In genomic region chr11:10327254-10327653, GRCh38 we compare ENCODE assay signal across 14 cellular contexts. TPM values are rescaled to one million over a fixed set of nuclear protein-coding genes. Genes with fewer than 3 reads are reported as not detected.
A peak's percentile ranks its signal among the peaks of the same experiment; 100 is the strongest.
DNase-seq lines count a peak whose midpoint lies in the region; ATAC-seq, FAIRE-seq and TF ChIP-seq lines count a peak whose summit lies in the region.
"Had no signal": no experiment of that assay in that cellular context is flagged by ENCODE, and none has a peak within 500 bp of the region (broad histone marks: within the 10 kb centered on the region; RNA-seq: fewer than 3 reads in every experiment).

No MANE protein-coding gene starts in this region.

- no peak overlapping the region for H3K56ac ChIP-seq in H1 (replicated peaks; ENCODE audit: insufficient read length, low read depth, low read length)

- POLR2A ChIA-PET in H1 (lab: Charles Lee; ENCODE audit: partially characterized antibody) = interaction anchor here (1.5 to 2.3 kb wide), 2 partner anchors 20 to 23 kb away, joined by 5 to 6 read pairs; partner anchors contain the start of gene ADM

- no peak overlapping the region for H2BK120ac ChIP-seq in H1 (replicated peaks; ENCODE audit: low read depth, low read length)

- H2AFZ ChIP-seq in H1 (ENCODE audit: low read length) = no peak overlapping the region

- no peak for TF ChIP-seq CTCF in H1 (IDR thresholded peaks at IDR 0.05; ENCODE audit: control extremely low read depth in 1 of 3, insufficient read depth in 1 of 3, low read depth in 1 of 3, low read length in 3 of 3)
- no peak for TF ChIP-seq CTCF in right lobe of liver (IDR thresholded peaks at IDR 0.05)

- DNase-seq in Right ventricle myocardium inferior (ENCODE audit: missing footprints) = no peak
- no peak for DNase-seq in cardiac septum (ENCODE audit: low spot score)
- no peak for DNase-seq in H1 (ENCODE audit: low read depth in 1 of 2, low spot score in 2 of 2)
- no peak for DNase-seq in right lobe of liver
- no peak for DNase-seq in MV-4-11 (lab: John Stamatoyannopoulos, UW)
- DNase-seq in NCI-H748 (lab: John Stamatoyannopoulos, UW; ENCODE audit: unreplicated experiment) = no peak
- DNase-seq in COR-L47 (lab: John Stamatoyannopoulos, UW) = no peak
- DNase-seq in NCI-H510A (lab: John Stamatoyannopoulos, UW) = no peak
- DNase-seq: activated CD4-positive, CD25-positive, alpha-beta regulatory T cell treated with anti-CD3 and anti-CD28 coated beads, Interleukin-2, amount 50 U/mL, for 72 hours; cortex of kidney; hippocampal formation; SHP77; spleen had no signal

- H3K4me2 ChIP-seq in H1 (ENCODE audit: insufficient read depth in 1 of 2, low read depth in 2 of 2, low read length in 2 of 2) = no peak overlapping the region

- no peaks in the 10 kb centered on the region for H3K9me3 ChIP-seq in H1 (ENCODE audit: insufficient read depth in 2 of 2, low read depth in 1 of 2, low read length in 1 of 2)
- no peaks in the 10 kb centered on the region for H3K9me3 ChIP-seq in right lobe of liver
- H3K9me3 ChIP-seq: spleen had no signal

- CTCF ChIA-PET in H1 (lab: Charles Lee; ENCODE audit: partially characterized antibody) = interaction anchor here (0.9 to 1.9 kb wide), 7 partner anchors 9 to 569 kb away, joined by 3 to 5 read pairs (median 3); no protein-coding TSS in a partner anchor

- no peaks in the 10 kb centered on the region for H3K36me3 ChIP-seq in H1 (ENCODE audit: control insufficient read depth in 2 of 4, insufficient read depth in 4 of 4, low read length in 3 of 4)
- H3K36me3 ChIP-seq in right lobe of liver = no peaks in the 10 kb centered on the region
- H3K36me3 ChIP-seq: spleen had no signal

- H3K4ac ChIP-seq in H1 (replicated peaks; ENCODE audit: insufficient read length, low read depth, low read length) = peak overlapping the region; percentile 34

- no peak overlapping the region for H4K5ac ChIP-seq in H1 (ENCODE audit: insufficient read length, low read depth, low read length)

- FAIRE-seq in H1 (lab: Jason Lieb, UNC) = no peak
- FAIRE-seq: G401.6 had no signal

- no peak for TF ChIP-seq EP300 in H1 (IDR thresholded peaks at IDR 0.05; ENCODE audit: borderline replicate concordance in 1 of 2, low read depth in 2 of 2, low read length in 2 of 2)

- no peak overlapping the region for H2AK5ac ChIP-seq in H1 (ENCODE audit: low read depth, low read length)

- no peak overlapping the region for H4K8ac ChIP-seq in H1 (ENCODE audit: extremely low read depth, insufficient read depth, low read length)

- H2BK20ac ChIP-seq in H1 (ENCODE audit: low read length) = 0 out of 2 replicates have a peak overlapping the region, but pooled peaks have one; percentile 9

- ATAC-seq in Right ventricle myocardium inferior = peak; percentile 71
- ATAC-seq in right lobe of liver = peak; percentile 49 to 69 (median 56)

- no peak overlapping the region for H3K27ac ChIP-seq in H1 (ENCODE audit: low read depth, low read length)
- peak overlapping the region; percentile 65 to 81 (median 78) for H3K27ac ChIP-seq in right lobe of liver

- no peak overlapping the region for H3K14ac ChIP-seq in H1 (ENCODE audit: insufficient read length)

- no peak overlapping the region for H2BK12ac ChIP-seq in H1 (ENCODE audit: low read depth, low read length)

- no peak for TF ChIP-seq POLR2A in H1 (IDR thresholded peaks at IDR 0.05; ENCODE audit: control extremely low read depth in 1 of 2, low read depth in 2 of 2, low read length in 2 of 2)
- no peak for TF ChIP-seq POLR2A in right lobe of liver (IDR thresholded peaks at IDR 0.05)

- no peak overlapping the region for H3K4me3 ChIP-seq in H1 (ENCODE audit: extremely low read depth in 1 of 4, insufficient read depth in 2 of 4, low read depth in 3 of 4, low read length in 4 of 4)
- H3K4me3 ChIP-seq in right lobe of liver = no peak overlapping the region
- H3K4me3 ChIP-seq: spleen had no signal

- H3K9ac ChIP-seq in H1 (replicated peaks in 1 of 4; ENCODE audit: extremely low read depth in 1 of 4, low read depth in 3 of 4, low read length in 3 of 4) = no peak overlapping the region

- H3K79me1 ChIP-seq in H1 (ENCODE audit: low read depth, low read length) = no peaks in the 10 kb centered on the region

- H2BK15ac ChIP-seq in H1 (ENCODE audit: low read length) = no peak overlapping the region

- peaks cover 3 to 15% (median 8%) of the 10 kb centered on the region in 4 experiments; a peak in 5 of 7 replicates for H3K4me1 ChIP-seq in H1 (replicated peaks in 1 of 4; ENCODE audit: control insufficient read depth in 3 of 4, insufficient read depth in 4 of 4, low read length in 3 of 4)
- H3K4me1 ChIP-seq in right lobe of liver = peaks cover 0 to 61% (median 25%) of the 10 kb centered on the region in 4 donors

- H3K27me3 ChIP-seq in H1 (replicated peaks in 1 of 4; ENCODE audit: control insufficient read depth in 3 of 4, extremely low read depth in 1 of 4, insufficient read depth in 3 of 4, low read length in 3 of 4) (no peaks in the 10 kb centered on the region), right lobe of liver (no peaks in the 10 kb centered on the region)
- H3K27me3 ChIP-seq: spleen had no signal

- no peak overlapping the region for H3K18ac ChIP-seq in H1 (ENCODE audit: extremely low read depth, low read length)

- no peak overlapping the region for H3K23ac ChIP-seq in H1 (ENCODE audit: insufficient read length)

- TF ChIP-seq RAD21 in H1 (IDR thresholded peaks at IDR 0.05 in 1 of 2, conservative IDR thresholded peaks at IDR 0.05 in 1 of 2; ENCODE audit: low read depth in 2 of 2, low read length in 2 of 2) = no peak

- no peaks in the 10 kb centered on the region for H4K20me1 ChIP-seq in H1 (replicated peaks in 1 of 2; ENCODE audit: control insufficient read depth in 1 of 2, insufficient read depth in 2 of 2, low read length in 2 of 2)

- intact Hi-C loops in Right ventricle myocardium inferior (cut with DNase I) (no loop called here), cardiac septum (cut with DNase I) (no loop called here), right lobe of liver (cut with DNase I) (loop anchor here in 1 of 2 donors (5.0 kb wide), 1 partner anchor 40 kb away; no protein-coding TSS in a partner anchor)

- no peaks in the 10 kb centered on the region for H3K79me2 ChIP-seq in H1 (ENCODE audit: control insufficient read depth in 1 of 2, insufficient read depth in 2 of 2, low read length in 2 of 2)

- H4K91ac ChIP-seq in H1 (replicated peaks; ENCODE audit: insufficient read length, low read length) = no peak overlapping the region

- no peak overlapping the region for H2BK5ac ChIP-seq in H1 (ENCODE audit: low read depth, low read length)

- no peaks in the 10 kb centered on the region for H3K23me2 ChIP-seq in H1 (ENCODE audit: low read depth, low read length)

TF ChIP-seq in H1, 55 proteins besides CTCF, POLR2A, EP300 and RAD21:
- TF ChIP-seq CTBP2 (IDR thresholded peaks at IDR 0.05; ENCODE audit: borderline replicate concordance, insufficient read depth, insufficient read length, low read length) = no peak
- no peak for TF ChIP-seq GTF2F1 (IDR thresholded peaks at IDR 0.05; ENCODE audit: borderline replicate concordance, low read depth, low read length)

RNA-seq across cellular contexts. Expression of gene ADM, which starts 22.4 kb away (rescaled TPM):
- total RNA-seq in Right ventricle myocardium inferior = 14.1 TPM
- 5.3 TPM for total RNA-seq in cardiac septum
- 92.2 and 94.1 TPM in 2 replicates for total RNA-seq in H1 (2021; fragmentation: NEBNext Ultra II Directional; extraction: Animal tissue kit (Norgen Biotek cat#: 25700))
- polyA plus RNA-seq in H1 (2011; rRNA removed) = 95.6 and 169 TPM in 2 replicates
- 168 TPM for polyA plus RNA-seq in H1 (2011; cell fraction: cytosol; rRNA removed)
- polyA plus RNA-seq in H1 (2011; cell fraction: nucleus; rRNA removed) = 272 TPM
- polyA plus RNA-seq in H1 (2012, experiment 1 of 2) = 123 to 199 TPM (median 136 TPM) in 4 replicates
- polyA plus RNA-seq in H1 (2012, experiment 2 of 2) = 86.1 TPM
- 89.5 TPM for polyA plus RNA-seq in H1 (2013, experiment 1 of 2)
- polyA plus RNA-seq in H1 (2013, experiment 2 of 2) = 118 TPM
- 88.1 and 122 TPM in 2 replicates for polyA minus RNA-seq in H1 (2011; rRNA and poly(A)+ RNA removed)
- polyA minus RNA-seq in H1 (2011; cell fraction: cytosol; rRNA and poly(A)+ RNA removed) = 66.8 TPM
- polyA minus RNA-seq in H1 (2011; cell fraction: nucleus; rRNA and poly(A)+ RNA removed) = 175 TPM
- total RNA-seq in right lobe of liver = 10 to 100 TPM in 5 of 6 experiments, 1 to 10 TPM in 1; 7.9 to 82.6 (median 21.6) TPM

RNA-seq across cellular contexts. Expression of gene SBF2, which starts 33.2 kb away (rescaled TPM):
- total RNA-seq in Right ventricle myocardium inferior (16.7 TPM), cardiac septum (27.9 TPM), right lobe of liver (10 to 100 TPM; 13.7 to 28.4 (median 21.3) TPM)
- total RNA-seq in H1 (2021; fragmentation: NEBNext Ultra II Directional; extraction: Animal tissue kit (Norgen Biotek cat#: 25700)) = 50.5 and 54.1 TPM in 2 replicates
- 23.4 and 36.7 TPM in 2 replicates for polyA plus RNA-seq in H1 (2011; rRNA removed)
- 37.3 TPM for polyA plus RNA-seq in H1 (2011; cell fraction: cytosol; rRNA removed)
- 36.1 TPM for polyA plus RNA-seq in H1 (2011; cell fraction: nucleus; rRNA removed)
- polyA plus RNA-seq in H1 (2012, experiment 1 of 2) = 33.3 to 38.8 TPM (median 37.1 TPM) in 4 replicates
- polyA plus RNA-seq in H1 (2012, experiment 2 of 2) = 3.4 TPM
- polyA plus RNA-seq in H1 (2013, experiment 1 of 2) = 15.9 TPM
- polyA plus RNA-seq in H1 (2013, experiment 2 of 2) = 18.9 TPM
- 116 and 173 TPM in 2 replicates for polyA minus RNA-seq in H1 (2011; rRNA and poly(A)+ RNA removed)
- 44.3 TPM for polyA minus RNA-seq in H1 (2011; cell fraction: cytosol; rRNA and poly(A)+ RNA removed)
- polyA minus RNA-seq in H1 (2011; cell fraction: nucleus; rRNA and poly(A)+ RNA removed) = 129 TPM
